ENCODE assay signal across 9 cellular contexts in genomic region chr12:66352197-66352596, GRCh38. TPM values are rescaled to one million over a fixed set of nuclear protein-coding genes. Genes with fewer than 3 reads are reported as not detected.
DNase-seq lines count a peak whose midpoint lies in the region; ATAC-seq and TF ChIP-seq lines count a peak whose summit lies in the region.
"Had no signal": no experiment of that assay in that cellular context is flagged by ENCODE, and none has a peak within 500 bp of the region (broad histone marks: within the 10 kb centered on the region; RNA-seq: fewer than 3 reads in every experiment).

No MANE protein-coding gene starts in this region.

- no peaks in the 10 kb centered on the region for H3K36me3 ChIP-seq in mucosa of descending colon (ENCODE audit: low read depth)

- H3K27me3 Mint-ChIP-seq in brain = no peaks in the 10 kb centered on the region
- H3K27me3 Mint-ChIP-seq: CD8-positive, alpha-beta memory T cell had no signal

- H3K4me3 ChIP-seq in mucosa of descending colon = no peak overlapping the region

- TF ChIP-seq CTCF in LNCAP (IDR thresholded peaks at IDR 0.05) = peak; percentile 46; the same call in 1 of the 2 replicates
- TF ChIP-seq CTCF in brain (conservative IDR thresholded peaks at IDR 0.05) = peak; percentile 47 to 66
- no peak for TF ChIP-seq CTCF in mucosa of descending colon (IDR thresholded peaks at IDR 0.05)

- no peak overlapping the region for H3K4me3 Mint-ChIP-seq in brain

- no peaks in the 10 kb centered on the region for H3K4me1 ChIP-seq in mucosa of descending colon (ENCODE audit: low read depth)

- intact Hi-C loops in mucosa of descending colon (cut with DNase I, micrococcal nuclease) = no loop called here

- H3K4me1 Mint-ChIP-seq in brain = peaks cover 5% of the 10 kb centered on the region

- H3K9me3 Mint-ChIP-seq in brain = no peaks in the 10 kb centered on the region
- H3K9me3 Mint-ChIP-seq: CD8-positive, alpha-beta memory T cell had no signal

- peaks cover 66% of the 10 kb centered on the region for H3K36me3 Mint-ChIP-seq in brain

- no peaks in the 10 kb centered on the region for H3K9me3 ChIP-seq in mucosa of descending colon

- ATAC-seq in mucosa of descending colon (peak; percentile 34), GM21528 (IDR thresholded peaks at IDR 0.05; ENCODE audit: low FRiP score, unreplicated experiment) (no peak)

- no peak overlapping the region for H3K27ac Mint-ChIP-seq in brain

- DNase-seq in NCI-H748 (lab: John Stamatoyannopoulos, UW; ENCODE audit: unreplicated experiment) = peak; percentile 33
- DNase-seq in NCI-H748 treated with DMSO at 0.1 percent for 48 hours (lab: John Stamatoyannopoulos, UW) = no peak
- DNase-seq in mucosa of descending colon = peak in 2 of 3 donors; percentile 32 to 35
- no peak for DNase-seq in NCI-H524 treated with DMSO at 0.1 percent for 48 hours (lab: John Stamatoyannopoulos, UW)
- DNase-seq in NCI-H1417 treated with DMSO at 0.1 percent for 48 hours (lab: John Stamatoyannopoulos, UW) = no peak

RNA-seq across cellular contexts. Expression of gene HELB, which starts 49.9 kb away (rescaled TPM):
- 0.15 TPM for polyA plus RNA-seq in brain (ENCODE audit: insufficient read depth, low read depth, low replicate concordance)
- 1 to 10 TPM; 3.8 to 6.0 (median 5.4) TPM for total RNA-seq in mucosa of descending colon

Comparison
In these comparisons a context has a peak if more than half of its experiments do, and no peak if none do; other contexts are left out.
1. DNase-seq: peak in NCI-H748 (single experiment) and mucosa of descending colon (2 of 3); none in NCI-H748 treated with DMSO at 0.1 percent for 48 hours (single experiment), NCI-H524 treated with DMSO at 0.1 percent for 48 hours (single experiment) and NCI-H1417 treated with DMSO at 0.1 percent for 48 hours (single experiment).